8 cellular contexts compared by ENCODE assay signal in genomic region chr1:904271-904950, GRCh38. TPM values are rescaled to one million over a fixed set of nuclear protein-coding genes. Genes with fewer than 3 reads are reported as not detected.
DNase-seq lines count a peak whose midpoint lies in the region; ATAC-seq lines count a peak whose summit lies in the region.

No MANE protein-coding gene starts in this region.

- H3K27me3 Mint-ChIP-seq in central memory CD8-positive, alpha-beta T cell, result peaks cover 40% of the 10 kb centered on the region

- H3K4me1 Mint-ChIP-seq in central memory CD8-positive, alpha-beta T cell, result no peaks in the 10 kb centered on the region

- H3K27ac Mint-ChIP-seq in central memory CD8-positive, alpha-beta T cell (ENCODE audit: low read depth), result no peak overlapping the region

- peak; percentile 95 for ATAC-seq in central memory CD8-positive, alpha-beta T cell (replicated peaks; ENCODE audit: extremely low read depth, poor library complexity, severe bottlenecking)
- ATAC-seq in left lobe of liver, result peak; percentile 93

- H3K36me3 Mint-ChIP-seq in central memory CD8-positive, alpha-beta T cell (ENCODE audit: insufficient read depth), result peaks cover 9% of the 10 kb centered on the region

- peak overlapping the region; percentile 73 for H3K4me3 Mint-ChIP-seq in central memory CD8-positive, alpha-beta T cell

- H3K9me3 Mint-ChIP-seq in central memory CD8-positive, alpha-beta T cell, result no peaks in the 10 kb centered on the region

- peak; percentile 93 for DNase-seq in D341Med (ENCODE audit: low spot score)
- DNase-seq in HCEC 1CT, result peak; percentile 70
- DNase-seq in NCI-H2196 treated with DMSO at 0.1 percent for 48 hours (lab: John Stamatoyannopoulos, UW; ENCODE audit: unreplicated experiment), result peak; percentile 74
- DNase-seq in activated CD4-positive, alpha-beta T cell treated with anti-CD3 and anti-CD28 coated beads for 24 hours (ENCODE audit: low read depth in 2 of 2), result peak; percentile 78 to 79
- DNase-seq in central memory CD8-positive, alpha-beta T cell (ENCODE audit: low spot score in 2 of 2), result peak; percentile 83 to 91
- DNase-seq in left lobe of liver (ENCODE audit: low spot score), result peak; percentile 76
- peak; percentile 82 to 85 for DNase-seq in stimulated activated CD4-positive, alpha-beta T cell treated with anti-CD3 and anti-CD28 coated beads, Interleukin-4, amount 100 ng/mL, for 4 hours
- no peak for DNase-seq in NK-92 treated with Interleukin-12 subunit alpha and Interleukin-12 subunit beta, amount 100 ng/mL, for 24 hours (lab: John Stamatoyannopoulos, UW)

RNA-seq across cellular contexts. Expression of gene SAMD11, which starts 19.3 kb away (rescaled TPM):
- total RNA-seq in left lobe of liver, result 4.9 TPM

RNA-seq across cellular contexts. Expression of gene NOC2L, which starts 54.6 kb away (rescaled TPM):
- 32.5 TPM for total RNA-seq in left lobe of liver

RNA-seq across cellular contexts. Expression of gene KLHL17, which starts 56.0 kb away (rescaled TPM):
- total RNA-seq in left lobe of liver, result 7.3 TPM
